In genomic region chr3:187739125-187739560, GRCh38 we compare ENCODE assay signal across 9 cellular contexts. TPM values are rescaled to one million over a fixed set of nuclear protein-coding genes. Genes with fewer than 3 reads are reported as not detected.
DNase-seq lines count a peak whose midpoint lies in the region; ATAC-seq and TF ChIP-seq lines count a peak whose summit lies in the region.
"Had no signal": no experiment of that assay in that cellular context is flagged by ENCODE, and none has a peak within 500 bp of the region (broad histone marks: within the 10 kb centered on the region; RNA-seq: fewer than 3 reads in every experiment).

No MANE protein-coding gene starts in this region.

- no peaks in the 10 kb centered on the region for H3K36me3 ChIP-seq in endocrine pancreas (ENCODE audit: control insufficient read depth, insufficient read depth, low read length)
- no peaks in the 10 kb centered on the region for H3K36me3 ChIP-seq in aorta (ENCODE audit: control insufficient read depth in 1 of 2, insufficient read depth in 2 of 2, low read length in 1 of 2)

- peaks cover 22% of the 10 kb centered on the region for H3K36me3 Mint-ChIP-seq in activated B cell treated with CpG ODN at 0.5 μM for 24 hours (ENCODE audit: low read depth)
- peaks cover 1% of the 10 kb centered on the region for H3K36me3 Mint-ChIP-seq in natural killer cell

- H3K9me3 Mint-ChIP-seq in activated B cell treated with CpG ODN at 0.5 μM for 24 hours (no peaks in the 10 kb centered on the region), natural killer cell (no peaks in the 10 kb centered on the region)

- intact Hi-C loops in activated B cell treated with CpG ODN at 0.5 μM for 24 hours (cut with micrococcal nuclease), result loop anchor here (10.0 kb wide), 1 partner anchor 1496 kb away; no protein-coding TSS in a partner anchor
- intact Hi-C loops in natural killer cell (cut with micrococcal nuclease), result loop anchor here (1.0 kb wide), 2 partner anchors 1218 to 1409 kb away; no protein-coding TSS in a partner anchor
- intact Hi-C loops in aorta (cut with DNase I), result loop anchor here (2.0 to 10.0 kb wide), 4 partner anchors 946 to 1408 kb away; no protein-coding TSS in a partner anchor

- H3K9ac ChIP-seq in endocrine pancreas (ENCODE audit: control insufficient read depth, insufficient read depth, low read length), result peak overlapping the region; percentile 66

- in situ Hi-C loops in GM13976 (cut with MboI; ENCODE audit: low sequenced_read_pairs, unreplicated experiment), result loop anchor here (25.0 kb wide), 1 partner anchor 1398 kb away; no protein-coding TSS in a partner anchor

- H3K4me3 Mint-ChIP-seq in activated B cell treated with CpG ODN at 0.5 μM for 24 hours (peak overlapping the region; percentile 98), natural killer cell (peak overlapping the region; percentile 99)

- H3K9me3 ChIP-seq in endocrine pancreas (ENCODE audit: control insufficient read depth, low read length) (no peaks in the 10 kb centered on the region), aorta (ENCODE audit: control insufficient read depth, low read length) (no peaks in the 10 kb centered on the region)

- CTCF ChIA-PET in activated B cell treated with CpG ODN at 0.5 μM for 24 hours (lab: Charles Lee), result interaction anchor here (0.7 to 6.4 kb wide), 34 partner anchors 11 to 1410 kb away, joined by 3 to 545 read pairs (median 7); no protein-coding TSS in a partner anchor

- H3K4me1 ChIP-seq in endocrine pancreas (ENCODE audit: control insufficient read depth, insufficient read depth, low read length) (no peaks in the 10 kb centered on the region), aorta (ENCODE audit: control insufficient read depth in 1 of 2, insufficient read depth in 2 of 2, low read length in 2 of 2) (peaks cover 0 to 3% of the 10 kb centered on the region in 2 donors)

- peak overlapping the region; percentile 75 for H3K4me3 ChIP-seq in endocrine pancreas (ENCODE audit: control insufficient read depth, insufficient read depth, low read length)
- H3K4me3 ChIP-seq in aorta (ENCODE audit: low read length in 2 of 2), result peak overlapping the region; percentile 9 to 38

- H3K4me1 Mint-ChIP-seq in activated B cell treated with CpG ODN at 0.5 μM for 24 hours (peaks cover 63% of the 10 kb centered on the region), natural killer cell (peaks cover 63 to 65% of the 10 kb centered on the region in 2 donors)

- H3K27me3 ChIP-seq in endocrine pancreas (ENCODE audit: control insufficient read depth, insufficient read depth, low read length), result no peaks in the 10 kb centered on the region
- no peaks in the 10 kb centered on the region for H3K27me3 ChIP-seq in aorta (ENCODE audit: control insufficient read depth in 1 of 2, insufficient read depth in 2 of 2, low read length in 1 of 2)

- H3K27me3 Mint-ChIP-seq in activated B cell treated with CpG ODN at 0.5 μM for 24 hours (no peaks in the 10 kb centered on the region), natural killer cell (ENCODE audit: low read depth in 2 of 2) (no peaks in the 10 kb centered on the region)

- H3K27ac Mint-ChIP-seq in activated B cell treated with CpG ODN at 0.5 μM for 24 hours, result peak overlapping the region; percentile 81
- H3K27ac Mint-ChIP-seq in natural killer cell, result peak overlapping the region; percentile 97 to 100

- TF ChIP-seq CTCF in GM13976 (IDR thresholded peaks at IDR 0.05; ENCODE audit: borderline replicate concordance, control extremely low read depth, extremely low read depth, insufficient read depth, missing control alignments), result no peak
- no peak for TF ChIP-seq CTCF in activated B cell treated with CpG ODN at 0.5 μM for 24 hours (IDR thresholded peaks at IDR 0.05)
- no peak for TF ChIP-seq CTCF in natural killer cell (IDR thresholded peaks at IDR 0.05)

- WGBS in aorta, 2 donors, result 0% methylated on average over 21 of the region's 21 CpGs

- DNase-seq in GM13976 (ENCODE audit: low spot score), result peak; percentile 38
- DNase-seq in activated B cell treated with CpG ODN at 0.5 μM for 24 hours, result peak; percentile 33
- peak; percentile 33 for DNase-seq in natural killer cell
- DNase-seq in aorta, result no peak
- DNase-seq in CD1c-positive myeloid dendritic cell (ENCODE audit: extremely low spot score), result no peak

- POLR2A ChIA-PET in activated B cell treated with CpG ODN at 0.5 μM for 24 hours (lab: Charles Lee), result interaction anchor here (0.5 to 4.6 kb wide), 24 partner anchors 11 to 1412 kb away, joined by 3 to 137 read pairs (median 6); partner anchors contain the start of gene LPP

- ATAC-seq in activated B cell treated with CpG ODN at 0.5 μM for 24 hours (ENCODE audit: low read depth) (no peak), natural killer cell (peak in 1 of 3 donors; percentile 1), aorta (ENCODE audit: low FRiP score) (peak; percentile 0), GM21529 (IDR thresholded peaks at IDR 0.05; ENCODE audit: unreplicated experiment) (no peak), GM21723 (IDR thresholded peaks at IDR 0.05; ENCODE audit: unreplicated experiment) (no peak)

- peak overlapping the region; percentile 46 to 90 for H3K27ac ChIP-seq in aorta (ENCODE audit: low read depth in 1 of 2, low read length in 2 of 2)

RNA-seq across cellular contexts. Expression of gene BCL6, which starts 6.1 kb away (rescaled TPM):
- total RNA-seq in activated B cell treated with CpG ODN at 0.5 μM for 24 hours (100 and 112 TPM in 2 replicates), natural killer cell (10 to 100 TPM; 41.0 to 59.0 (median 45.2) TPM), aorta (100 to 1,000 TPM; 136 to 154 TPM)
- 10 to 100 TPM; 16.7 to 60.8 TPM for polyA plus RNA-seq in aorta

RNA-seq across cellular contexts. Expression of gene RTP2, which starts 36.8 kb away (rescaled TPM):
- total RNA-seq in activated B cell treated with CpG ODN at 0.5 μM for 24 hours (not detected in 2 replicates), natural killer cell (not detected), aorta (not detected)
- not detected for polyA plus RNA-seq in aorta
- total RNA-seq: renal cortical epithelial cell had no signal

Comparison
In these comparisons a context has a peak if more than half of its experiments do, and no peak if none do; other contexts are left out.
1. DNase-seq: peak in GM13976 (single experiment), activated B cell treated with CpG ODN at 0.5 μM for 24 hours (single experiment) and natural killer cell (single experiment); none in aorta (0 of 2) and CD1c-positive myeloid dendritic cell (single experiment).